ENCODE assay signal across 9 cellular contexts in the genomic region with DNA sequence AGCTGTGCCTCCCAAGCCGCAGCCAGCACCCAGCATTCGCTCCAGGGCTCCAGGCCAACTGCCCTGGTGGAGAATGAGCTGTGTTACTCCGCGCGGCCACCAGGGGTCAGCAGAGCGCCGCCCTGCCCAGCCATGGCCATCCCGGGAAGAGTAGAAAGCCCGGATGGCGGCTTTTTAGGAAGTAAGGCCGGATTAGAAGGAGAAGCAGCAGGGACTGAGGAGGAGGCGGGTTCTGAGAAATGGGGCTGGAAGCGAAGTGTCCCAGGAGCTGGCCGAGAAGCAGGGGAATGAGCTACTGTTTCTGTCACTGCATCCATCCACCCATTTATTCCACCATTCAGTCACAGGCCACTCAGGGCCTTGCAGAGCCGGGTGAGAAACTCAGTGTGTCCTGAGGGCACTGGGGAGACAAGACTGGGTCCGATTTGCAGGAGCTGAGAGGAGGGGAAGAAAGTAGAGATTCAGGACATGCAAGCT. TPM values are rescaled to one million over a fixed set of nuclear protein-coding genes. Genes with fewer than 3 reads are reported as not detected.
DNase-seq lines count a peak whose midpoint lies in the region; ATAC-seq and TF ChIP-seq lines count a peak whose summit lies in the region.
"Had no signal": no experiment of that assay in that cellular context is flagged by ENCODE, and none has a peak within 500 bp of the region (broad histone marks: within the 10 kb centered on the region; RNA-seq: fewer than 3 reads in every experiment).

No MANE protein-coding gene starts in this region.

- CTCF ChIA-PET in RWPE1 (lab: Yijun Ruan, JAX) = interaction anchor here (0.5 to 2.9 kb wide), 22 partner anchors 9 to 1208 kb away, joined by 3 to 16 read pairs (median 4); partner anchors contain the start of gene SAE1

- H3K27ac Mint-ChIP-seq in osteocyte (ENCODE audit: unreplicated experiment) = no peak overlapping the region
- peak overlapping the region; percentile 44 for H3K27ac Mint-ChIP-seq in type B pancreatic cell
- H3K27ac Mint-ChIP-seq: dendritic cell treated with granulocyte-macrophage colony-stimulating factor and Interleukin-4, amounts not matched to agents 40 ng/mL and 50 ng/mL, for 4 days had no signal

- in situ Hi-C loops in KBM-7 (cut with MboI; ENCODE audit: low pct_unique_long_range_greater_than_20kb, low sequenced_read_pairs) = no loop called here

- peak overlapping the region; percentile 52 for H3K27ac ChIP-seq in RWPE1

- DNase-seq in DMS53 treated with DMSO at 0.1 percent for 48 hours (lab: John Stamatoyannopoulos, UW; ENCODE audit: unreplicated experiment) = peak; percentile 70
- DNase-seq in KBM-7 = peak; percentile 85
- DNase-seq in RWPE1 (ENCODE audit: low spot score) = peak; percentile 84
- peak; percentile 89 for DNase-seq in activated effector memory CD4-positive, alpha-beta T cell treated with anti-CD3 and anti-CD28 coated beads, Interleukin-2, amount 50 U/mL, for 16 hours
- DNase-seq in foreskin melanocyte = peak; percentile 66
- peak; percentile 93 for DNase-seq in osteocyte (ENCODE audit: extremely low spot score, unreplicated experiment)
- peak; percentile 87 for DNase-seq in type B pancreatic cell (ENCODE audit: extremely low spot score, unreplicated experiment)

- no peak overlapping the region for H3K4me3 Mint-ChIP-seq in osteocyte (ENCODE audit: unreplicated experiment)
- peak overlapping the region; percentile 16 for H3K4me3 Mint-ChIP-seq in type B pancreatic cell
- H3K4me3 Mint-ChIP-seq: dendritic cell treated with granulocyte-macrophage colony-stimulating factor and Interleukin-4, amounts not matched to agents 40 ng/mL and 50 ng/mL, for 4 days had no signal

- POLR2A ChIA-PET in RWPE1 (lab: Yijun Ruan, JAX; ENCODE audit: low non-redundant PET) = interaction anchor here (0.5 to 0.6 kb wide), 2 partner anchors 205 to 214 kb away, joined by 6 read pairs; no protein-coding TSS in a partner anchor

- no peaks in the 10 kb centered on the region for H3K9me3 Mint-ChIP-seq in osteocyte (ENCODE audit: unreplicated experiment)
- H3K9me3 Mint-ChIP-seq in type B pancreatic cell = no peaks in the 10 kb centered on the region
- H3K9me3 Mint-ChIP-seq: dendritic cell treated with granulocyte-macrophage colony-stimulating factor and Interleukin-4, amounts not matched to agents 40 ng/mL and 50 ng/mL, for 4 days had no signal

- no peaks in the 10 kb centered on the region for H3K36me3 Mint-ChIP-seq in osteocyte (ENCODE audit: unreplicated experiment)
- H3K36me3 Mint-ChIP-seq in type B pancreatic cell = peaks cover under 1% of the 10 kb centered on the region

- H3K27me3 Mint-ChIP-seq in osteocyte (ENCODE audit: unreplicated experiment) = no peaks in the 10 kb centered on the region
- H3K27me3 Mint-ChIP-seq in type B pancreatic cell = peaks cover 15% of the 10 kb centered on the region

- H3K4me1 Mint-ChIP-seq in osteocyte (ENCODE audit: unreplicated experiment) (peaks cover 9% of the 10 kb centered on the region), type B pancreatic cell (ENCODE audit: unreplicated experiment) (peaks cover 8% of the 10 kb centered on the region)

- no peak for ATAC-seq in HG03565 (IDR thresholded peaks at IDR 0.05; ENCODE audit: unreplicated experiment)

- TF ChIP-seq CTCF in RWPE1 (conservative IDR thresholded peaks at IDR 0.05; ENCODE audit: low read depth) (peak; percentile 97), osteocyte (IDR thresholded peaks at IDR 0.05) (peak; percentile 99), type B pancreatic cell (conservative IDR thresholded peaks at IDR 0.05) (peak; percentile 99)

RNA-seq across cellular contexts. Expression of gene NPAS1, which starts 6.6 kb away (rescaled TPM):
- total RNA-seq in osteocyte (0.71 and 0.99 TPM in 2 replicates), type B pancreatic cell (ENCODE audit: low replicate concordance) (3.6 and 6.6 TPM in 2 replicates)

RNA-seq across cellular contexts. Expression of gene TMEM160, which starts 35.3 kb away (rescaled TPM):
- total RNA-seq in osteocyte = 35.2 and 41.4 TPM in 2 replicates
- total RNA-seq in type B pancreatic cell (ENCODE audit: low replicate concordance) = 28.4 and 37.3 TPM in 2 replicates
